Comparison of ENCODE assay signal across 18 cellular contexts in genomic region chr20:48478370-48478769, GRCh38.
DNase-seq lines count a peak whose midpoint lies in the region; ATAC-seq, FAIRE-seq and TF ChIP-seq lines count a peak whose summit lies in the region.
"Had no signal": no experiment of that assay in that cellular context is flagged by ENCODE, and none has a peak within 500 bp of the region (broad histone marks: within the 10 kb centered on the region; RNA-seq: fewer than 3 reads in every experiment).

No MANE protein-coding gene starts in this region.

- H3K27me3 ChIP-seq in A673 (replicated peaks; ENCODE audit: insufficient read depth, low read depth, low read length, poor library complexity), result peaks cover 78% of the 10 kb centered on the region
- peaks cover 2% of the 10 kb centered on the region; the same call in 1 of the 2 replicates for H3K27me3 ChIP-seq in GM06990 (replicated peaks; ENCODE audit: control insufficient read depth, insufficient read depth, low read length)
- H3K27me3 ChIP-seq in GM12878 (replicated peaks in 1 of 2; ENCODE audit: control insufficient read depth in 2 of 2, insufficient read depth in 2 of 2, low read length in 1 of 2), result no peaks in the 10 kb centered on the region; a peak in 1 of 4 replicates
- no peaks in the 10 kb centered on the region for H3K27me3 ChIP-seq in colonic mucosa
- H3K27me3 ChIP-seq: BLaER1 had no signal

- FAIRE-seq in GM12878 (lab: Jason Lieb, UNC), result no peak
- FAIRE-seq: A549, GM19239, H1, K562 had no signal

- RAD21 ChIA-PET in GM12878 (lab: Charles Lee; ENCODE audit: unreplicated experiment), result no interaction called here

- intact Hi-C loops in A673 (cut with micrococcal nuclease; ENCODE audit: unreplicated experiment) (loop anchor here (2.0 kb wide), 1 partner anchor 104 kb away; no protein-coding TSS in a partner anchor), GM12878 (cut with micrococcal nuclease; ENCODE audit: unreplicated experiment) (no loop called here), colonic mucosa (cut with DNase I) (no loop called here)

- H4K20me1 ChIP-seq in GM12878 (ENCODE audit: control insufficient read depth, insufficient read depth), result no peaks in the 10 kb centered on the region
- H4K20me1 ChIP-seq: BLaER1 had no signal

- H3K4me1 ChIP-seq in A673 (ENCODE audit: insufficient read depth, low read length, poor library complexity, severe bottlenecking) (peaks cover 30% of the 10 kb centered on the region), GM12878 (ENCODE audit: control insufficient read depth, insufficient read depth, low read length) (peaks cover 18% of the 10 kb centered on the region), colonic mucosa (no peaks in the 10 kb centered on the region)
- H3K4me1 ChIP-seq: A549, BLaER1 had no signal

- H3K4me2 ChIP-seq in GM12878 (ENCODE audit: control insufficient read depth, insufficient read depth), result peak overlapping the region; percentile 44; the same call in 1 of the 2 replicates
- H3K4me2 ChIP-seq: A549, BLaER1 had no signal

- TF ChIP-seq RAD21 in GM12878 (IDR thresholded peaks at IDR 0.05; ENCODE audit: insufficient read depth, low read depth, low read length), result no peak

- CTCF ChIA-PET in A673 (lab: Charles Lee), result interaction anchor here (0.6 to 0.8 kb wide), 2 partner anchors 157 to 752 kb away, joined by 3 read pairs; no protein-coding TSS in a partner anchor
- CTCF ChIA-PET in GM12878 (lab: Yijun Ruan, JAX), result interaction anchor here (1.6 kb wide), 1 partner anchor 142 kb away, joined by 6 read pairs; no protein-coding TSS in a partner anchor

- WGBS in GM12878 (ENCODE audit: insufficient coverage, insufficient replicate concordance, low lambda C conversion rate, missing lambda C conversion rate), result 1% methylated on average over 5 of the region's 5 CpGs

- H3K36me3 ChIP-seq in A673 (ENCODE audit: insufficient read depth, low read length, poor library complexity, severe bottlenecking) (no peaks in the 10 kb centered on the region), GM06990 (ENCODE audit: control insufficient read depth, insufficient read depth, low read length) (no peaks in the 10 kb centered on the region), GM12878 (ENCODE audit: control insufficient read depth in 2 of 2, insufficient read depth in 2 of 2, low read length in 1 of 2) (no peaks in the 10 kb centered on the region), colonic mucosa (no peaks in the 10 kb centered on the region)
- H3K36me3 ChIP-seq: BLaER1, HAP-1 had no signal

- no peaks in the 10 kb centered on the region for H3K9me3 ChIP-seq in A673 (ENCODE audit: low read depth, low read length, poor library complexity, severe bottlenecking)
- H3K9me3 ChIP-seq in GM12878 (replicated peaks; ENCODE audit: control insufficient read depth, insufficient read depth, low read length), result no peaks in the 10 kb centered on the region
- H3K9me3 ChIP-seq in colonic mucosa, result no peaks in the 10 kb centered on the region
- H3K9me3 ChIP-seq: BLaER1, HAP-1 had no signal

- no peaks in the 10 kb centered on the region for H3K79me2 ChIP-seq in GM12878 (ENCODE audit: control insufficient read depth, insufficient read depth, low read length)

- SMC1A ChIA-PET in GM12878 (lab: Charles Lee; ENCODE audit: uncharacterized antibody, unreplicated experiment), result interaction anchor here (1.1 to 1.3 kb wide), 4 partner anchors 10 to 118 kb away, joined by 3 read pairs; no protein-coding TSS in a partner anchor

- no peak for TF ChIP-seq EP300 in GM12878 (IDR thresholded peaks at IDR 0.05; ENCODE audit: borderline replicate concordance in 1 of 2, control insufficient read depth in 1 of 2, low read depth in 2 of 2, low read length in 2 of 2)

- H3K4me3 ChIP-seq in A673 (ENCODE audit: low read depth, low read length, poor library complexity, severe bottlenecking), result no peak overlapping the region
- H3K4me3 ChIP-seq in GM06990 (replicated peaks; ENCODE audit: low read depth, low read length), result no peak overlapping the region
- no peak overlapping the region for H3K4me3 ChIP-seq in GM12878
- H3K4me3 ChIP-seq in colonic mucosa, result no peak overlapping the region
- H3K4me3 ChIP-seq: A549, BLaER1, HAP-1, K562 had no signal

- H3K27ac ChIP-seq in A673 (ENCODE audit: low read depth, low read length, poor library complexity, severe bottlenecking) (no peak overlapping the region), GM12878 (ENCODE audit: control insufficient read depth, insufficient read depth) (no peak overlapping the region), colonic mucosa (no peak overlapping the region)
- H3K27ac ChIP-seq: A549, BLaER1 had no signal

- ATAC-seq in GM12878 (peak; percentile 58), HG03460 (IDR thresholded peaks at IDR 0.05; ENCODE audit: unreplicated experiment) (no peak)
- ATAC-seq: A549, K562 had no signal

- in situ Hi-C loops in GM13976 (cut with MboI; ENCODE audit: low sequenced_read_pairs, unreplicated experiment), result no loop called here
- in situ Hi-C loops in GM12878 (cut with MboI), result no loop called here

- POLR2A ChIA-PET in A673 (lab: Charles Lee; ENCODE audit: low non-redundant PET) (interaction anchor here (0.7 kb wide), 1 partner anchor 552 kb away, joined by 3 read pairs; no protein-coding TSS in a partner anchor), GM12878 (lab: Charles Lee) (no interaction called here)

- DNase-seq in A673 (ENCODE audit: low spot score), result peak; percentile 89
- DNase-seq in GM06990 (ENCODE audit: extremely low read depth, insufficient read length), result peak; percentile 75
- DNase-seq in GM13976 (ENCODE audit: low spot score), result peak; percentile 63
- no peak for DNase-seq in GM12878 (ENCODE audit: low read depth, low spot score)
- DNase-seq in colonic mucosa, result no peak
- DNase-seq: Calu3; CD4-positive, CD25-positive, alpha-beta regulatory T cell; DMS 273 treated with DMSO at 0.1 percent for 48 hours; DMS79; HFFc6; Karpas-422 had no signal

- no peak for TF ChIP-seq POLR2A in GM12878 (IDR thresholded peaks at IDR 0.05; ENCODE audit: low read depth, low read length)

- no peak overlapping the region for H3K9ac ChIP-seq in GM12878 (ENCODE audit: control insufficient read depth, insufficient read depth, low read length)
- no peak overlapping the region for H3K9ac ChIP-seq in colonic mucosa (ENCODE audit: low read depth in 2 of 2, low read length in 2 of 2)
- H3K9ac ChIP-seq: BLaER1 had no signal

- H2AFZ ChIP-seq in GM12878 (ENCODE audit: control insufficient read depth, low read depth, low read length), result no peak overlapping the region

- TF ChIP-seq CTCF in A673 (conservative IDR thresholded peaks at IDR 0.05; ENCODE audit: low read depth, low read length), result no peak
- TF ChIP-seq CTCF in GM06990 (IDR thresholded peaks at IDR 0.05; ENCODE audit: insufficient read depth, low read length, poor library complexity, severe bottlenecking), result no peak
- TF ChIP-seq CTCF in GM13976 (IDR thresholded peaks at IDR 0.05; ENCODE audit: borderline replicate concordance, control extremely low read depth, extremely low read depth, insufficient read depth, missing control alignments), result no peak
- no peak for TF ChIP-seq CTCF in GM12878 (IDR thresholded peaks at IDR 0.05 in 2 of 3, conservative IDR thresholded peaks at IDR 0.05 in 1 of 3; ENCODE audit: control insufficient read depth in 2 of 3, extremely low read depth in 1 of 3, insufficient read depth in 1 of 3, low read depth in 3 of 3, low read length in 3 of 3)
- TF ChIP-seq CTCF in colonic mucosa (IDR thresholded peaks at IDR 0.05), result no peak

- BruUV-seq in A673 (replicated peaks; lab: Mats Ljungman, UMichigan) (no TSS peak), GM12878 (replicated peaks; lab: Mats Ljungman, UMichigan) (no TSS peak)

TF ChIP-seq in GM12878, 131 proteins besides CTCF, POLR2A, EP300 and RAD21 (continues in another document):
- TF ChIP-seq TARDBP (IDR thresholded peaks at IDR 0.05; ENCODE audit: borderline replicate concordance) (no peak), IRF3 (IDR thresholded peaks at IDR 0.05) (no peak), CUX1 (IDR thresholded peaks at IDR 0.05; ENCODE audit: insufficient replicate concordance, low read depth, low read length) (no peak)

Comparison
In these comparisons a context has a peak if more than half of its experiments do, and no peak if none do; other contexts are left out.
1. DNase-seq: peak in A673 (single experiment), GM06990 (single experiment) and GM13976 (single experiment); none in GM12878 (single experiment) and colonic mucosa (single experiment).